In genomic region chr12:71950404-71950803, GRCh38 we compare ENCODE assay signal across 33 cellular contexts. TPM values are rescaled to one million over a fixed set of nuclear protein-coding genes. Genes with fewer than 3 reads are reported as not detected.
"Had no signal": no experiment of that assay in that cellular context is flagged by ENCODE, and none has a peak within 500 bp of the region (broad histone marks: within the 10 kb centered on the region; RNA-seq: fewer than 3 reads in every experiment).

No MANE protein-coding gene starts in this region.

- DNase-seq: activated CD4-positive, alpha-beta memory T cell treated with anti-CD3 and anti-CD28 coated beads, Interleukin-2, amount 10 ng/mL, durations not matched to agents 7 days and 5 days; activated CD4-positive, alpha-beta T cell treated with anti-CD3 and anti-CD28 coated beads for 48 hours; activated CD8-positive, alpha-beta memory T cell treated with anti-CD3 and anti-CD28 coated beads for 24 hours; activated CD8-positive, alpha-beta memory T cell treated with anti-CD3 and anti-CD28 coated beads, Interleukin-2, amount 10 ng/mL, durations not matched to agents 7 days and 5 days; activated effector memory CD4-positive, alpha-beta T cell treated with anti-CD3 and anti-CD28 coated beads, Interleukin-2, amount 50 U/mL, for 16 hours; activated naive CD4-positive, alpha-beta T cell; activated naive CD4-positive, alpha-beta T cell treated with anti-CD3 and anti-CD28 coated beads, Interleukin-2, amount 50 U/mL, for 16 hours; activated naive CD8-positive, alpha-beta T cell treated with anti-CD3 and anti-CD28 coated beads for 36 hours; activated T-cell treated with anti-CD3 and anti-CD28 coated beads, Interleukin-2, amount 50 U/mL, for 24 hours; amygdala; colonic mucosa; NCI-H1048; NCI-H1436; NCI-H1694; NCI-H1930; NCI-H2081 treated with DMSO at 0.1 percent for 48 hours; NCI-H226; NCI-H446 treated with DMSO at 0.1 percent for 48 hours; NCI-H524; NK-92 treated with Interleukin-12 subunit alpha and Interleukin-12 subunit beta, amount 100 ng/mL, for 24 hours; PC-3; Peyer's patch; RPMI8226; T1000 had no signal

- H3K4me1 ChIP-seq: ascending aorta, colonic mucosa, Peyer's patch had no signal

- H3K27ac ChIP-seq: ascending aorta, cardiac muscle cell, colonic mucosa, Peyer's patch had no signal

- H3K9me3 ChIP-seq: ascending aorta, colonic mucosa, Peyer's patch had no signal

- H3K4me3 ChIP-seq: ascending aorta, cardiac muscle cell, colonic mucosa, Peyer's patch had no signal

- H3K36me3 ChIP-seq: ascending aorta, cardiac muscle cell, colonic mucosa, Peyer's patch had no signal

- ATAC-seq: activated CD4-positive, CD25-positive, alpha-beta regulatory T cell treated with anti-CD3 and anti-CD28 coated beads, Interleukin-2, amount 50 U/mL, for 24 hours; activated CD8-positive, alpha-beta memory T cell treated with anti-CD3 and anti-CD28 coated beads, Interleukin-2, amount 10 ng/mL, durations not matched to agents 7 days and 5 days; PC-3 had no signal

- H3K4me1 Mint-ChIP-seq: activated CD4-positive, alpha-beta memory T cell treated with anti-CD3 and anti-CD28 coated beads, Interleukin-2, amount 10 ng/mL, durations not matched to agents 7 days and 5 days; activated CD8-positive, alpha-beta memory T cell treated with anti-CD3 and anti-CD28 coated beads, Interleukin-2, amount 10 ng/mL, durations not matched to agents 7 days and 5 days; central memory CD8-positive, alpha-beta T cell had no signal

- H3K27me3 ChIP-seq: ascending aorta, cardiac muscle cell, colonic mucosa, Peyer's patch had no signal

- H3K4me3 Mint-ChIP-seq: activated CD4-positive, alpha-beta memory T cell treated with anti-CD3 and anti-CD28 coated beads, Interleukin-2, amount 10 ng/mL, durations not matched to agents 7 days and 5 days; activated CD8-positive, alpha-beta memory T cell treated with anti-CD3 and anti-CD28 coated beads, Interleukin-2, amount 10 ng/mL, durations not matched to agents 7 days and 5 days; activated naive CD8-positive, alpha-beta T cell treated with anti-CD3 and anti-CD28 coated beads for 36 hours; activated T-cell treated with anti-CD3 and anti-CD28 coated beads, Interleukin-2, amount 50 U/mL, for 24 hours; activated T-helper 1 cell treated with anti-CD3 and anti-CD28 coated beads, Interleukin-12 subunit alpha, Interleukin-12 subunit beta, Interleukin-2, Interleukin-4 antibody, amounts not matched to agents 30 ng/mL and 10 ng/mL and 1 ng/mL, durations not matched to agents 14 hours and 24 hours and 36 hours; central memory CD8-positive, alpha-beta T cell had no signal

- H3K36me3 Mint-ChIP-seq: activated CD8-positive, alpha-beta memory T cell treated with anti-CD3 and anti-CD28 coated beads, Interleukin-2, amount 10 ng/mL, durations not matched to agents 7 days and 5 days; activated naive CD8-positive, alpha-beta T cell treated with anti-CD3 and anti-CD28 coated beads for 36 hours had no signal

- H3K9me3 Mint-ChIP-seq: activated CD4-positive, alpha-beta memory T cell treated with anti-CD3 and anti-CD28 coated beads, Interleukin-2, amount 10 ng/mL, durations not matched to agents 7 days and 5 days; activated naive CD8-positive, alpha-beta T cell treated with anti-CD3 and anti-CD28 coated beads for 36 hours; activated T-cell treated with anti-CD3 and anti-CD28 coated beads, Interleukin-2, amount 50 U/mL, for 24 hours; activated T-helper 1 cell treated with anti-CD3 and anti-CD28 coated beads, Interleukin-12 subunit alpha, Interleukin-12 subunit beta, Interleukin-2, Interleukin-4 antibody, amounts not matched to agents 30 ng/mL and 10 ng/mL and 1 ng/mL, durations not matched to agents 14 hours and 24 hours and 36 hours; central memory CD8-positive, alpha-beta T cell had no signal

- H3K27ac Mint-ChIP-seq: activated CD4-positive, alpha-beta memory T cell treated with anti-CD3 and anti-CD28 coated beads, Interleukin-2, amount 10 ng/mL, durations not matched to agents 7 days and 5 days; activated CD8-positive, alpha-beta memory T cell treated with anti-CD3 and anti-CD28 coated beads, Interleukin-2, amount 10 ng/mL, durations not matched to agents 7 days and 5 days; activated naive CD8-positive, alpha-beta T cell treated with anti-CD3 and anti-CD28 coated beads for 36 hours; activated T-cell treated with anti-CD3 and anti-CD28 coated beads, Interleukin-2, amount 50 U/mL, for 24 hours; activated T-helper 1 cell treated with anti-CD3 and anti-CD28 coated beads, Interleukin-12 subunit alpha, Interleukin-12 subunit beta, Interleukin-2, Interleukin-4 antibody, amounts not matched to agents 30 ng/mL and 10 ng/mL and 1 ng/mL, durations not matched to agents 14 hours and 24 hours and 36 hours had no signal

RNA-seq across cellular contexts. Expression of gene TPH2, which starts 11.8 kb away (rescaled TPM):
- total RNA-seq: activated CD4-positive, alpha-beta memory T cell treated with anti-CD3 and anti-CD28 coated beads, Interleukin-2, amount 10 ng/mL, durations not matched to agents 7 days and 5 days; activated CD8-positive, alpha-beta memory T cell treated with anti-CD3 and anti-CD28 coated beads, Interleukin-2, amount 10 ng/mL, durations not matched to agents 7 days and 5 days; activated naive CD8-positive, alpha-beta T cell treated with anti-CD3 and anti-CD28 coated beads for 36 hours; activated T-helper 1 cell treated with anti-CD3 and anti-CD28 coated beads, Interleukin-12 subunit alpha, Interleukin-12 subunit beta, Interleukin-2, Interleukin-4 antibody, amounts not matched to agents 30 ng/mL and 10 ng/mL and 1 ng/mL, durations not matched to agents 14 hours and 24 hours and 36 hours; ascending aorta; cardiac muscle cell; chondrocyte; colonic mucosa; MCF 10A; PC-3; Peyer's patch; T-helper 1 cell treated with Interleukin-12 subunit alpha and Interleukin-12 subunit beta and Interleukin-4 antibody, amounts not matched to agents 30 ng/mL and 1 ng/mL, for 36 hours; T-helper 2 cell treated with Interferon-gamma antibody and Interleukin-4, amounts not matched to agents 100 ng/mL and 5 ng/mL, for 36 hours had no signal
- polyA plus RNA-seq: cardiac muscle cell had no signal
